In genomic region chr22:19974935-19975706, GRCh38 we compare ENCODE assay signal across 1 cellular context.
A peak's percentile ranks its signal among the peaks of the same experiment; 100 is the strongest.
TF ChIP-seq lines count a peak whose summit lies in the region.

No MANE protein-coding gene starts in this region.

TF ChIP-seq in K562, 482 proteins besides CTCF, POLR2A, EP300 and RAD21 (continued from another document and continues in another):
- TF ChIP-seq ZNF24 (IDR thresholded peaks at IDR 0.05) (no peak; the same call in 1 of the 2 replicates), TBL1XR1 (IDR thresholded peaks at IDR 0.05; ENCODE audit: low read length in 2 of 2) (peak in 1 of 2 experiments; percentile 36; a peak in 2 of 4 replicates), HNRNPL (IDR thresholded peaks at IDR 0.05; ENCODE audit: low read depth, low read length) (no peak), CREB3 (tag; conservative IDR thresholded peaks at IDR 0.05; ENCODE audit: low read depth) (no peak), SMAD3 (CRISPR knock-in tag; conservative IDR thresholded peaks at IDR 0.05) (no peak), ZBTB11 (CRISPR knock-in tag; IDR thresholded peaks at IDR 0.05) (peak in 1 of 3 experiments; percentile 10; a peak in 1 of 6 replicates), ZKSCAN8 (CRISPR knock-in tag; IDR thresholded peaks at IDR 0.05) (no peak), POU5F1 (IDR thresholded peaks at IDR 0.05; ENCODE audit: borderline replicate concordance, low read depth, low read length, partially characterized antibody) (peak; percentile 9), THRB (CRISPR knock-in tag; conservative IDR thresholded peaks at IDR 0.05) (peak; percentile 80), ZSCAN32 (CRISPR knock-in tag; IDR thresholded peaks at IDR 0.05) (no peak), ID3 (CRISPR knock-in tag; IDR thresholded peaks at IDR 0.05) (no peak), ID3 (tag; IDR thresholded peaks at IDR 0.05) (peak; percentile 51), TRIM28 (IDR thresholded peaks at IDR 0.05) (0 out of 2 replicates have a peak, but pooled peaks have one; percentile 36), ZNF77 (CRISPR knock-in tag; IDR thresholded peaks at IDR 0.05) (0 out of 2 replicates have a peak, but pooled peaks have one; percentile 64), RFX5 (IDR thresholded peaks at IDR 0.05; ENCODE audit: low read depth, low read length) (no peak), MYC (IDR thresholded peaks at IDR 0.05; ENCODE audit: low read depth, low read length) (peak; percentile 32; the same call in 1 of the 2 replicates), MYC (CRISPR knock-in tag; IDR thresholded peaks at IDR 0.05; ENCODE audit: borderline replicate concordance, low read depth) (peak; percentile 55; the same call in 1 of the 2 replicates), TAF1 (IDR thresholded peaks at IDR 0.05; ENCODE audit: control insufficient read depth, extremely low read depth, insufficient read depth, low read length, severe bottlenecking) (peak; percentile 27), CBFA2T3 (IDR thresholded peaks at IDR 0.05) (peak; percentile 87), ZNF79 (CRISPR knock-in tag; IDR thresholded peaks at IDR 0.05; ENCODE audit: low read depth) (no peak), MAFK (IDR thresholded peaks at IDR 0.05; ENCODE audit: low read length) (peak; percentile 18; the same call in 1 of the 2 replicates), CC2D1A (IDR thresholded peaks at IDR 0.05) (peak; percentile 29; the same call in 1 of the 2 replicates), CCNT2 (IDR thresholded peaks at IDR 0.05; ENCODE audit: borderline replicate concordance, extremely low read depth, insufficient read length, low read depth, low read length) (no peak), WHSC1 (IDR thresholded peaks at IDR 0.05; ENCODE audit: low read length) (peak; percentile 53), NFYB (IDR thresholded peaks at IDR 0.05; ENCODE audit: extremely low read depth, insufficient read length) (no peak), ETV5 (CRISPR knock-in tag; IDR thresholded peaks at IDR 0.05; ENCODE audit: low read depth) (no peak), RFX7 (CRISPR knock-in tag; IDR thresholded peaks at IDR 0.05) (no peak), MTF1 (CRISPR knock-in tag; IDR thresholded peaks at IDR 0.05; ENCODE audit: borderline replicate concordance) (no peak), ATF7 (IDR thresholded peaks at IDR 0.05) (peak; percentile 21; the same call in 1 of the 2 replicates), POLR2AphosphoS5 (IDR thresholded peaks at IDR 0.05; ENCODE audit: control insufficient read depth, insufficient read depth, low read depth, low read length) (peak; percentile 53; the same call in 1 of the 2 replicates), ZHX1 (conservative IDR thresholded peaks at IDR 0.05; ENCODE audit: low read length) (no peak), NFXL1 (CRISPR knock-in tag; IDR thresholded peaks at IDR 0.05) (0 out of 2 replicates have a peak, but pooled peaks have one; percentile 7), SMARCA4 (IDR thresholded peaks at IDR 0.05) (peak; percentile 85), SIN3B (IDR thresholded peaks at IDR 0.05; ENCODE audit: low read depth) (no peak), POLR2B (IDR thresholded peaks at IDR 0.05; ENCODE audit: low read depth, partially characterized antibody) (peak; percentile 22), ZNF12 (CRISPR knock-in tag; IDR thresholded peaks at IDR 0.05) (no peak), ZNF75A (CRISPR knock-in tag; IDR thresholded peaks at IDR 0.05) (no peak), ZNF174 (CRISPR knock-in tag; IDR thresholded peaks at IDR 0.05) (no peak), PRMT5 (CRISPR knock-in tag; IDR thresholded peaks at IDR 0.05) (peak; percentile 55; the same call in 1 of the 2 replicates), ZNF143 (CRISPR knock-in tag; IDR thresholded peaks at IDR 0.05) (no peak), ZEB2 (IDR thresholded peaks at IDR 0.05) (peak; percentile 64; the same call in 1 of the 2 replicates), RHOXF2B (CRISPR knock-in tag; conservative IDR thresholded peaks at IDR 0.05) (0 out of 2 replicates have a peak, but pooled peaks have one; percentile 48), SMARCA5 (IDR thresholded peaks at IDR 0.05) (0 out of 2 replicates have a peak, but pooled peaks have one; percentile 40)
- TF ChIP-seq, protein P1, sequence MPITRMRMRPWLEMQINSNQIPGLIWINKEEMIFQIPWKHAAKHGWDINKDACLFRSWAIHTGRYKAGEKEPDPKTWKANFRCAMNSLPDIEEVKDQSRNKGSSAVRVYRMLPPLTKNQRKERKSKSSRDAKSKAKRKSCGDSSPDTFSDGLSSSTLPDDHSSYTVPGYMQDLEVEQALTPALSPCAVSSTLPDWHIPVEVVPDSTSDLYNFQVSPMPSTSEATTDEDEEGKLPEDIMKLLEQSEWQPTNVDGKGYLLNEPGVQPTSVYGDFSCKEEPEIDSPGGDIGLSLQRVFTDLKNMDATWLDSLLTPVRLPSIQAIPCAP (CRISPR knock-in tag; IDR thresholded peaks at IDR 0.05; ENCODE audit: borderline replicate concordance) = no peak
- TF ChIP-seq, protein P2, sequence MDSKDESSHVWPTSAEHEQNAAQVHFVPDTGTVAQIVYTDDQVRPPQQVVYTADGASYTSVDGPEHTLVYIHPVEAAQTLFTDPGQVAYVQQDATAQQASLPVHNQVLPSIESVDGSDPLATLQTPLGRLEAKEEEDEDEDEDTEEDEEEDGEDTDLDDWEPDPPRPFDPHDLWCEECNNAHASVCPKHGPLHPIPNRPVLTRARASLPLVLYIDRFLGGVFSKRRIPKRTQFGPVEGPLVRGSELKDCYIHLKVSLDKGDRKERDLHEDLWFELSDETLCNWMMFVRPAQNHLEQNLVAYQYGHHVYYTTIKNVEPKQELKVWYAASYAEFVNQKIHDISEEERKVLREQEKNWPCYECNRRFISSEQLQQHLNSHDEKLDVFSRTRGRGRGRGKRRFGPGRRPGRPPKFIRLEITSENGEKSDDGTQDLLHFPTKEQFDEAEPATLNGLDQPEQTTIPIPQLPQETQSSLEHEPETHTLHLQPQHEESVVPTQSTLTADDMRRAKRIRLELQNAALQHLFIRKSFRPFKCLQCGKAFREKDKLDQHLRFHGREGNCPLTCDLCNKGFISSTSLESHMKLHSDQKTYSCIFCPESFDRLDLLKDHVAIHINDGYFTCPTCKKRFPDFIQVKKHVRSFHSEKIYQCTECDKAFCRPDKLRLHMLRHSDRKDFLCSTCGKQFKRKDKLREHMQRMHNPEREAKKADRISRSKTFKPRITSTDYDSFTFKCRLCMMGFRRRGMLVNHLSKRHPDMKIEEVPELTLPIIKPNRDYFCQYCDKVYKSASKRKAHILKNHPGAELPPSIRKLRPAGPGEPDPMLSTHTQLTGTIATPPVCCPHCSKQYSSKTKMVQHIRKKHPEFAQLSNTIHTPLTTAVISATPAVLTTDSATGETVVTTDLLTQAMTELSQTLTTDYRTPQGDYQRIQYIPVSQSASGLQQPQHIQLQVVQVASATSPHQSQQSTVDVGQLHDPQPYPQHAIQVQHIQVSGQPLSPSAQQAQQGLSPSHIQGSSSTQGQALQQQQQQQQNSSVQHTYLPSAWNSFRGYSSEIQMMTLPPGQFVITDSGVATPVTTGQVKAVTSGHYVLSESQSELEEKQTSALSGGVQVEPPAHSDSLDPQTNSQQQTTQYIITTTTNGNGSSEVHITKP (IDR thresholded peaks at IDR 0.05; ENCODE audit: partially characterized antibody) = peak; percentile 49
- TF ChIP-seq, protein P3, sequence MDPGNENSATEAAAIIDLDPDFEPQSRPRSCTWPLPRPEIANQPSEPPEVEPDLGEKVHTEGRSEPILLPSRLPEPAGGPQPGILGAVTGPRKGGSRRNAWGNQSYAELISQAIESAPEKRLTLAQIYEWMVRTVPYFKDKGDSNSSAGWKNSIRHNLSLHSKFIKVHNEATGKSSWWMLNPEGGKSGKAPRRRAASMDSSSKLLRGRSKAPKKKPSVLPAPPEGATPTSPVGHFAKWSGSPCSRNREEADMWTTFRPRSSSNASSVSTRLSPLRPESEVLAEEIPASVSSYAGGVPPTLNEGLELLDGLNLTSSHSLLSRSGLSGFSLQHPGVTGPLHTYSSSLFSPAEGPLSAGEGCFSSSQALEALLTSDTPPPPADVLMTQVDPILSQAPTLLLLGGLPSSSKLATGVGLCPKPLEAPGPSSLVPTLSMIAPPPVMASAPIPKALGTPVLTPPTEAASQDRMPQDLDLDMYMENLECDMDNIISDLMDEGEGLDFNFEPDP (CRISPR knock-in tag; IDR thresholded peaks at IDR 0.05) = no peak
- TF ChIP-seq, protein P4, sequence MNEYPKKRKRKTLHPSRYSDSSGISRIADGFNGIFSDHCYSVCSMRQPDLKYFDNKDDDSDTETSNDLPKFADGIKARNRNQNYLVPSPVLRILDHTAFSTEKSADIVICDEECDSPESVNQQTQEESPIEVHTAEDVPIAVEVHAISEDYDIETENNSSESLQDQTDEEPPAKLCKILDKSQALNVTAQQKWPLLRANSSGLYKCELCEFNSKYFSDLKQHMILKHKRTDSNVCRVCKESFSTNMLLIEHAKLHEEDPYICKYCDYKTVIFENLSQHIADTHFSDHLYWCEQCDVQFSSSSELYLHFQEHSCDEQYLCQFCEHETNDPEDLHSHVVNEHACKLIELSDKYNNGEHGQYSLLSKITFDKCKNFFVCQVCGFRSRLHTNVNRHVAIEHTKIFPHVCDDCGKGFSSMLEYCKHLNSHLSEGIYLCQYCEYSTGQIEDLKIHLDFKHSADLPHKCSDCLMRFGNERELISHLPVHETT (CRISPR knock-in tag; conservative IDR thresholded peaks at IDR 0.05 in 1 of 2, IDR thresholded peaks at IDR 0.05 in 1 of 2) = peak in 1 of 2 experiments; percentile 39; a peak in 1 of 4 replicates
